In genomic region chr5:154968953-154969352, GRCh38 we compare ENCODE assay signal across 1 cellular context.
TF ChIP-seq lines count a peak whose summit lies in the region.

No MANE protein-coding gene starts in this region.

TF ChIP-seq in K562, 482 proteins besides CTCF, POLR2A, EP300 and RAD21 (continued from another document):
- TF ChIP-seq RBBP5 (IDR thresholded peaks at IDR 0.05; ENCODE audit: borderline replicate concordance, insufficient read depth, low read length, poor library complexity, severe bottlenecking): no peak
- 0 out of 2 replicates have a peak, but pooled peaks have one; percentile 20 for TF ChIP-seq SOX6 (IDR thresholded peaks at IDR 0.05)
- peak; percentile 51 for TF ChIP-seq TCF3 (CRISPR knock-in tag; IDR thresholded peaks at IDR 0.05)
- TF ChIP-seq CBX2 (IDR thresholded peaks at IDR 0.05; ENCODE audit: insufficient read depth, low read length, poor library complexity, severe bottlenecking): no peak
- no peak for TF ChIP-seq KAT2B (IDR thresholded peaks at IDR 0.05; ENCODE audit: low read depth, low read length)
- no peak for TF ChIP-seq FOSL1 (tag; conservative IDR thresholded peaks at IDR 0.05)
- no peak for TF ChIP-seq GATA2 (CRISPR knock-in tag; IDR thresholded peaks at IDR 0.05)
- TF ChIP-seq FOXA1 (IDR thresholded peaks at IDR 0.05; ENCODE audit: borderline replicate concordance): no peak
- TF ChIP-seq ZNF668 (CRISPR knock-in tag; IDR thresholded peaks at IDR 0.05): no peak
- no peak for TF ChIP-seq HDAC8 (tag; IDR thresholded peaks at IDR 0.05)
- TF ChIP-seq SRSF3 (IDR thresholded peaks at IDR 0.05; ENCODE audit: insufficient read depth, low read length): no peak
TF ChIP-seq in K562: peak in this region for 18.
